ENCODE assay signal across 18 cellular contexts in the genomic region with DNA sequence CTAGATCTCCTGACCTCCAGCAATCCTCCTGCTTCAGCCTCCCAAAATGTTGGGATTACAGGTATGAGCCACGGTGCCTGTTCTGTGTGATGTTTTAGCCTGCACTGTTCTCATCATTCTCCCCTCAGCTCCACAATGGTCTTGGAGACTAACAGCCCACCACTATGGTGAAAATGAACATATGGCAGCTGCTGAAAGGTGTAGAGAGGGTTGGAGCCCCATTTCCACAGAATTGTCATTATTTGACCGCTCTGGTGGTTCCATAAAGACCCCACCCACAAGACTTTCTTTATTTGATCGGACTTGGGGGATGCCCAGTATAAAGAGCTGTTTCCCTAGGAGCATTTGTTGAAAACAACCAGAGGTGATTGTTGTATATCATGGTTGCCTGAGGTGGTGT.
DNase-seq lines count a peak whose midpoint lies in the region; ATAC-seq and TF ChIP-seq lines count a peak whose summit lies in the region.
"Had no signal": no experiment of that assay in that cellular context is flagged by ENCODE, and none has a peak within 500 bp of the region (broad histone marks: within the 10 kb centered on the region; RNA-seq: fewer than 3 reads in every experiment).

No MANE protein-coding gene starts in this region.

- H3K27me3 Mint-ChIP-seq in WTC11 (ENCODE audit: low read depth) (peaks cover 11% of the 10 kb centered on the region), endodermal cell (ENCODE audit: insufficient read depth) (peaks cover 12% of the 10 kb centered on the region)
- peaks cover 24% of the 10 kb centered on the region for H3K27me3 Mint-ChIP-seq in activated CD4-positive, alpha-beta T cell treated with anti-CD3 and anti-CD28 coated beads, Interleukin-2, amount 10 ng/mL, durations not matched to agents 24 days and 14 days

- H3K4me1 ChIP-seq in endodermal cell (ENCODE audit: control insufficient read depth, insufficient read depth, low read length) (no peaks in the 10 kb centered on the region), transverse colon (no peaks in the 10 kb centered on the region)
- H3K4me1 ChIP-seq: A549, Caco-2 had no signal

- no peak for TF ChIP-seq POLR2A in transverse colon (IDR thresholded peaks at IDR 0.05)

- H3K27ac ChIP-seq in endodermal cell (ENCODE audit: low read depth, low read length) (no peak overlapping the region), transverse colon (no peak overlapping the region)
- H3K27ac ChIP-seq: 22Rv1; A549; BLaER1 treated with 17β-estradiol and CSF1 and Interleukin-3, amounts not matched to agents 10 nM and 100 nM; C4-2B had no signal

- in situ Hi-C loops in transverse colon (cut with MboI; ENCODE audit: low pct_ligation_motif_present in 1 of 4, low pct_unique_long_range_greater_than_20kb in 1 of 4, low sequenced_read_pairs in 3 of 4): loop anchor here in 3 of 4 donors (25.0 kb wide), 4 partner anchors 434 to 659 kb away; partner anchors contain the start of genes ESS2 (in 1 of the 3), SLC25A1 (in 1 of the 3) and TSSK2 (in 1 of the 3)

- CTCF ChIA-PET in WTC11 (lab: Charles Lee): interaction anchor here (0.7 kb wide), 1 partner anchor 33 kb away, joined by 3 read pairs; no protein-coding TSS in a partner anchor

- H3K9ac ChIP-seq in endodermal cell (ENCODE audit: extremely low read depth, low read length, poor library complexity, severe bottlenecking): no peak overlapping the region
- H3K9ac ChIP-seq: BLaER1 treated with 17β-estradiol and CSF1 and Interleukin-3, amounts not matched to agents 10 nM and 100 nM had no signal

- H3K4me1 Mint-ChIP-seq in WTC11: peaks cover 9% of the 10 kb centered on the region
- H3K4me1 Mint-ChIP-seq in endodermal cell: no peaks in the 10 kb centered on the region
- H3K4me1 Mint-ChIP-seq in activated CD4-positive, alpha-beta T cell treated with anti-CD3 and anti-CD28 coated beads, Interleukin-2, amount 10 ng/mL, durations not matched to agents 24 days and 14 days: no peaks in the 10 kb centered on the region
- H3K4me1 Mint-ChIP-seq: B cell had no signal

- intact Hi-C loops in transverse colon (cut with DNase I; ENCODE audit: low total_unique reads): no loop called here
- intact Hi-C loops in activated CD4-positive, alpha-beta T cell treated with anti-CD3 and anti-CD28 coated beads, Interleukin-2, amount 10 ng/mL, durations not matched to agents 24 days and 14 days (cut with micrococcal nuclease): no loop called here

- ATAC-seq in activated CD4-positive, CD25-positive, alpha-beta regulatory T cell treated with anti-CD3 and anti-CD28 coated beads, Interleukin-2, amount 50 U/mL, for 24 hours: no peak
- no peak for ATAC-seq in WTC11
- ATAC-seq: A549; CD8-positive, alpha-beta T cell had no signal

- peaks cover 24% of the 10 kb centered on the region for H3K36me3 Mint-ChIP-seq in WTC11
- peaks cover 5% of the 10 kb centered on the region for H3K36me3 Mint-ChIP-seq in endodermal cell (ENCODE audit: low read depth)
- H3K36me3 Mint-ChIP-seq in activated CD4-positive, alpha-beta T cell treated with anti-CD3 and anti-CD28 coated beads, Interleukin-2, amount 10 ng/mL, durations not matched to agents 24 days and 14 days (ENCODE audit: low read depth): peaks cover 3% of the 10 kb centered on the region
- H3K36me3 Mint-ChIP-seq: CD8-positive, alpha-beta T cell had no signal

- H3K27me3 ChIP-seq in endodermal cell (ENCODE audit: control insufficient read depth, insufficient read depth, low read length, poor library complexity, severe bottlenecking) (peaks cover 3% of the 10 kb centered on the region), transverse colon (peaks cover 8% of the 10 kb centered on the region)
- H3K27me3 ChIP-seq: BLaER1 treated with 17β-estradiol and CSF1 and Interleukin-3, amounts not matched to agents 10 nM and 100 nM had no signal

- no peaks in the 10 kb centered on the region for H3K36me3 ChIP-seq in endodermal cell (ENCODE audit: control insufficient read depth, insufficient read depth, low read length)
- H3K36me3 ChIP-seq in transverse colon: no peaks in the 10 kb centered on the region
- H3K36me3 ChIP-seq: BLaER1 treated with 17β-estradiol and CSF1 and Interleukin-3, amounts not matched to agents 10 nM and 100 nM had no signal

- no peak for TF ChIP-seq EP300 in transverse colon (IDR thresholded peaks at IDR 0.05; ENCODE audit: low read depth)

- H3K4me3 ChIP-seq in endodermal cell (ENCODE audit: low read length) (no peak overlapping the region), transverse colon (no peak overlapping the region)
- H3K4me3 ChIP-seq: A549; BLaER1 treated with 17β-estradiol and CSF1 and Interleukin-3, amounts not matched to agents 10 nM and 100 nM had no signal

- H3K9me3 ChIP-seq in endodermal cell (ENCODE audit: control insufficient read depth, low read length) (peaks cover 37% of the 10 kb centered on the region), transverse colon (peaks cover 18% of the 10 kb centered on the region in 2 donors)

- POLR2A ChIA-PET in WTC11 (lab: Charles Lee): no interaction called here

- H3K4me3 Mint-ChIP-seq in WTC11 (no peak overlapping the region), endodermal cell (no peak overlapping the region)
- H3K4me3 Mint-ChIP-seq in activated CD4-positive, alpha-beta T cell treated with anti-CD3 and anti-CD28 coated beads, Interleukin-2, amount 10 ng/mL, durations not matched to agents 24 days and 14 days: no peak overlapping the region
- H3K4me3 Mint-ChIP-seq: B cell; CD4-positive, alpha-beta T cell; CD8-positive, alpha-beta T cell had no signal

- no peak for TF ChIP-seq CTCF in WTC11 (IDR thresholded peaks at IDR 0.05)
- TF ChIP-seq CTCF in endodermal cell (conservative IDR thresholded peaks at IDR 0.05): no peak
- no peak for TF ChIP-seq CTCF in transverse colon (IDR thresholded peaks at IDR 0.05)

- H3K9me3 Mint-ChIP-seq in WTC11: peaks cover 35% of the 10 kb centered on the region
- H3K9me3 Mint-ChIP-seq in endodermal cell: peaks cover 32% of the 10 kb centered on the region
- H3K9me3 Mint-ChIP-seq in activated CD4-positive, alpha-beta T cell treated with anti-CD3 and anti-CD28 coated beads, Interleukin-2, amount 10 ng/mL, durations not matched to agents 24 days and 14 days: peaks cover 17% of the 10 kb centered on the region

- WGBS in endodermal cell (ENCODE audit: insufficient coverage in 1 of 2, insufficient read length in 1 of 2), 2 experiments: 88 to 90% methylated on average over 2 to 3 of the region's 3 CpGs
- 71% methylated on average over 3 of the region's 3 CpGs; no CpG with 5 or more reads in 1 of the 2 donors for WGBS in transverse colon (ENCODE audit: low coverage in 1 of 2), 2 donors

- H3K27ac Mint-ChIP-seq in WTC11 (no peak overlapping the region), endodermal cell (no peak overlapping the region)
- H3K27ac Mint-ChIP-seq in activated CD4-positive, alpha-beta T cell treated with anti-CD3 and anti-CD28 coated beads, Interleukin-2, amount 10 ng/mL, durations not matched to agents 24 days and 14 days: no peak overlapping the region
- H3K27ac Mint-ChIP-seq: B cell; CD4-positive, alpha-beta T cell; CD8-positive, alpha-beta T cell had no signal

- peak; percentile 8 for DNase-seq in activated CD4-positive, CD25-positive, alpha-beta regulatory T cell treated with anti-CD3 and anti-CD28 coated beads, Interleukin-2, amount 50 U/mL, for 72 hours
- DNase-seq in WTC11 (ENCODE audit: low spot score) (no peak), endodermal cell (peak; percentile 19), transverse colon (no peak)
- no peak for DNase-seq in activated CD4-positive, alpha-beta T cell treated with anti-CD3 and anti-CD28 coated beads, Interleukin-2, amount 10 ng/mL, durations not matched to agents 24 days and 14 days
- DNase-seq: AML-193; Caco-2; Calu3; CD4-positive, alpha-beta T cell; CD8-positive, alpha-beta T cell; DMS79 treated with DMSO at 0.1 percent for 48 hours; GF-D8 had no signal

TF ChIP-seq in WTC11, 78 proteins besides CTCF, POLR2A, EP300 and RAD21:
- TF ChIP-seq MLX (CRISPR knock-in tag; IDR thresholded peaks at IDR 0.05) (no peak), ZSCAN18 (CRISPR knock-in tag; IDR thresholded peaks at IDR 0.05) (no peak), NFATC4 (CRISPR knock-in tag; IDR thresholded peaks at IDR 0.05) (no peak), FOXJ3 (CRISPR knock-in tag; IDR thresholded peaks at IDR 0.05; ENCODE audit: borderline replicate concordance) (no peak), ZNF121 (CRISPR knock-in tag; IDR thresholded peaks at IDR 0.05) (no peak), ZNF317 (CRISPR knock-in tag; IDR thresholded peaks at IDR 0.05; ENCODE audit: borderline replicate concordance, low read depth) (0 out of 2 replicates have a peak, but pooled peaks have one; percentile 0)

Comparison
In these comparisons a context has a peak if more than half of its experiments do, and no peak if none do; other contexts are left out.
1. DNase-seq: peak in activated CD4-positive, CD25-positive, alpha-beta regulatory T cell treated with anti-CD3 and anti-CD28 coated beads, Interleukin-2, amount 50 U/mL, for 72 hours (single experiment) and endodermal cell (single experiment); none in WTC11 (single experiment), transverse colon (single experiment) and activated CD4-positive, alpha-beta T cell treated with anti-CD3 and anti-CD28 coated beads, Interleukin-2, amount 10 ng/mL, durations not matched to agents 24 days and 14 days (single experiment).